Comparison of ENCODE assay signal across 17 cellular contexts in genomic region chr21:16742116-16742515, GRCh38.
A peak's percentile ranks its signal among the peaks of the same experiment; 100 is the strongest.
DNase-seq lines count a peak whose midpoint lies in the region; ATAC-seq and TF ChIP-seq lines count a peak whose summit lies in the region.
"Had no signal": no experiment of that assay in that cellular context is flagged by ENCODE, and none has a peak within 500 bp of the region (broad histone marks: within the 10 kb centered on the region; RNA-seq: fewer than 3 reads in every experiment).

No MANE protein-coding gene starts in this region.

- TF ChIP-seq POLR2A in suprapubic skin (IDR thresholded peaks at IDR 0.05), result no peak

- no peak for TF ChIP-seq EP300 in suprapubic skin (IDR thresholded peaks at IDR 0.05)

- H3K27ac ChIP-seq in upper lobe of right lung (no peak overlapping the region), suprapubic skin (no peak overlapping the region)
- H3K27ac ChIP-seq: 22Rv1, SJCRH30 had no signal

- H3K9me3 Mint-ChIP-seq in mesothelial cell of epicardium, result no peaks in the 10 kb centered on the region

- peak; percentile 30 for ATAC-seq in upper lobe of right lung
- ATAC-seq in HG03159 (IDR thresholded peaks at IDR 0.05; ENCODE audit: unreplicated experiment), result no peak
- ATAC-seq: GM12878, T-helper 17 cell had no signal

- no peak overlapping the region for H3K4me3 Mint-ChIP-seq in mesothelial cell of epicardium
- H3K4me3 Mint-ChIP-seq: T-helper 17 cell had no signal

- H3K9me3 ChIP-seq in upper lobe of right lung (no peaks in the 10 kb centered on the region), suprapubic skin (no peaks in the 10 kb centered on the region)
- H3K9me3 ChIP-seq: SJCRH30 had no signal

- H3K4me1 ChIP-seq in upper lobe of right lung, result no peaks in the 10 kb centered on the region
- H3K4me1 ChIP-seq in suprapubic skin, result peaks cover 15% of the 10 kb centered on the region

- H3K36me3 ChIP-seq in upper lobe of right lung, result no peaks in the 10 kb centered on the region
- no peaks in the 10 kb centered on the region for H3K36me3 ChIP-seq in suprapubic skin
- H3K36me3 ChIP-seq: SJCRH30 had no signal

- DNase-seq in DMS79 (lab: John Stamatoyannopoulos, UW), result peak; percentile 3
- DNase-seq in DMS79 treated with DMSO at 0.1 percent for 48 hours (lab: John Stamatoyannopoulos, UW), result no peak
- peak; percentile 88 for DNase-seq in fibroblast of the aortic adventitia (ENCODE audit: low read depth)
- DNase-seq in mesothelial cell of epicardium (ENCODE audit: low spot score in 2 of 2, unreplicated experiment in 2 of 2), result no peak
- no peak for DNase-seq in upper lobe of right lung
- no peak for DNase-seq in T-helper 2 cell
- DNase-seq in suprapubic skin (ENCODE audit: low spot score in 2 of 2), result no peak
- DNase-seq: NCI-H1092 treated with DMSO at 0.1 percent for 48 hours; NCI-H526 treated with DMSO at 0.1 percent for 48 hours; OCI-M1; SJCRH30; stimulated activated CD8-positive, alpha-beta memory T cell treated with anti-CD3 and anti-CD28 coated beads, Interleukin-4, amount 100 ng/mL, for 48 hours; T-helper 17 cell had no signal

- H3K27ac Mint-ChIP-seq in mesothelial cell of epicardium, result peak overlapping the region; percentile 58
- H3K27ac Mint-ChIP-seq: T-helper 17 cell had no signal

- H3K27me3 Mint-ChIP-seq in mesothelial cell of epicardium (ENCODE audit: low read depth), result no peaks in the 10 kb centered on the region
- H3K27me3 Mint-ChIP-seq: T-helper 17 cell had no signal

- H3K27me3 ChIP-seq in upper lobe of right lung (no peaks in the 10 kb centered on the region), suprapubic skin (no peaks in the 10 kb centered on the region)
- H3K27me3 ChIP-seq: SJCRH30 had no signal

- H3K4me1 Mint-ChIP-seq in mesothelial cell of epicardium, result peaks cover 32% of the 10 kb centered on the region
- H3K4me1 Mint-ChIP-seq: T-helper 17 cell had no signal

- 26% methylated on average over 2 of the region's 2 CpGs for WGBS in suprapubic skin

- TF ChIP-seq CTCF in fibroblast of the aortic adventitia (IDR thresholded peaks at IDR 0.05; ENCODE audit: insufficient read depth, low read length) (no peak), mesothelial cell of epicardium (IDR thresholded peaks at IDR 0.05; ENCODE audit: unreplicated experiment) (no peak), upper lobe of right lung (IDR thresholded peaks at IDR 0.05) (no peak), suprapubic skin (IDR thresholded peaks at IDR 0.05) (no peak)

- intact Hi-C loops in upper lobe of right lung (cut with DNase I), result no loop called here

- H3K36me3 Mint-ChIP-seq in mesothelial cell of epicardium, result no peaks in the 10 kb centered on the region

- H3K4me3 ChIP-seq in fibroblast of the aortic adventitia (ENCODE audit: low read depth, low read length), result no peak overlapping the region
- H3K4me3 ChIP-seq in upper lobe of right lung, result no peak overlapping the region
- no peak overlapping the region for H3K4me3 ChIP-seq in suprapubic skin
- H3K4me3 ChIP-seq: GM12878, SJCRH30, smooth muscle cell had no signal

Comparison
In these comparisons a context has a peak if more than half of its experiments do, and no peak if none do; other contexts are left out.
1. DNase-seq: peak in DMS79 (single experiment) and fibroblast of the aortic adventitia (single experiment); none in DMS79 treated with DMSO at 0.1 percent for 48 hours (single experiment), mesothelial cell of epicardium (0 of 2), upper lobe of right lung (single experiment), T-helper 2 cell (0 of 5) and suprapubic skin (0 of 2).